In the genomic region with DNA sequence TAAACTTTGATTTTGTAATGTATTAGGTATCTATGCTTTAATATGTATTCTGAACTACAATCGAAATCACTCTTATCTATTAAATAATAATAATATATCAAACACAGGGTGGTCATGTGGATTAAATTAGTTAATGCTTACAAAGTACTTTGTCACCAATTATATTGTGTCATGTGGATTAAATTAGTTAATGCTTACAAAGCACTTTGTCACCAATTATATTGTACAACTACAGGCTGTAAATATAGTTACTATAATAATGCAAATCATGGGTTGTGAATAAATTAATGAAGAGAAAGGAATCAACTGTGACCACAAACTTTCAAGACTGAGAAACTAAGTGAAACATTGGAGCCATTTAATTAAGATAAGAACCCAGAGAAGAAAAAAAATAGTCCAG, we compare ENCODE assay signal across 33 cellular contexts.
"Had no signal": no experiment of that assay in that cellular context is flagged by ENCODE, and none has a peak within 500 bp of the region (broad histone marks: within the 10 kb centered on the region; RNA-seq: fewer than 3 reads in every experiment).

No MANE protein-coding gene starts in this region.

- H3K9me3 Mint-ChIP-seq: nephron progenitor cell, neural crest cell, type B pancreatic cell had no signal

- H3K4me1 Mint-ChIP-seq: naive thymus-derived CD8-positive, alpha-beta T cell; neural crest cell; stimulated activated memory B cell treated with anti-CD40 and anti-IgM and Interleukin-4, amounts not matched to agents 10 μg/mL and 1 μg/mL and 100 μg/mL, for 72 hours; stimulated activated naive CD8-positive, alpha-beta T cell treated with anti-CD3 and anti-CD28 coated beads, Interleukin-15, amount 100 ng/mL, for 72 hours had no signal

- H2AFZ ChIP-seq: parathyroid adenoma had no signal

- ATAC-seq: naive thymus-derived CD8-positive, alpha-beta T cell; natural killer cell treated with Interleukin-12 subunit alpha and Interleukin-12 subunit beta and Interleukin-15 and Interleukin-18, amount 100 ng/mL, for 72 hours; psoas muscle; right cardiac atrium; sciatic nerve; stimulated activated memory B cell treated with anti-CD40 and anti-IgM and Interleukin-4, amounts not matched to agents 10 μg/mL and 1 μg/mL and 100 μg/mL, for 72 hours; stimulated activated naive CD8-positive, alpha-beta T cell treated with anti-CD3 and anti-CD28 coated beads, Interleukin-15, amount 100 ng/mL, for 72 hours; stimulated activated naive CD8-positive, alpha-beta T cell treated with anti-CD3 and anti-CD28 coated beads, Interleukin-15, Interleukin-2, amounts not matched to agents 100 U/mL and 50 U/mL, for 24 hours; upper lobe of right lung had no signal

- H3K4me1 ChIP-seq: parathyroid adenoma, psoas muscle, spleen, suprapubic skin, testis, tibial artery, transverse colon, upper lobe of right lung, uterus had no signal

- H3K9ac ChIP-seq: parathyroid adenoma had no signal

- H3K27me3 Mint-ChIP-seq: naive thymus-derived CD8-positive, alpha-beta T cell; natural killer cell treated with Interleukin-12 subunit alpha and Interleukin-12 subunit beta and Interleukin-15 and Interleukin-18, amount 100 ng/mL, for 72 hours; progenitor cell of endocrine pancreas; stimulated activated memory B cell treated with anti-CD40 and anti-IgM and Interleukin-4, amounts not matched to agents 10 μg/mL and 1 μg/mL and 100 μg/mL, for 72 hours; stimulated activated naive CD8-positive, alpha-beta T cell treated with anti-CD3 and anti-CD28 coated beads, Interleukin-15, amount 100 ng/mL, for 72 hours; type B pancreatic cell had no signal

- DNase-seq: naive thymus-derived CD8-positive, alpha-beta T cell; nephron progenitor cell; nucleus accumbens; ovary; posterior cingulate gyrus; psoas muscle; right cardiac atrium; spleen; stimulated activated CD4-positive, alpha-beta T cell treated with anti-CD3 and anti-CD28 coated beads, Interleukin-12 subunit alpha, Interleukin-12 subunit beta, amount 100 ng/mL, for 4 hours; stimulated activated CD4-positive, alpha-beta T cell treated with anti-CD3 and anti-CD28 coated beads, Interleukin-1b, Interleukin-23, amount 100 ng/mL, for 48 hours; stimulated activated CD4-positive, alpha-beta T cell treated with anti-CD3 and anti-CD28 coated beads, Interleukin-4, amount 100 ng/mL, for 1 hour; stimulated activated CD4-positive, alpha-beta T cell treated with anti-CD3 and anti-CD28 coated beads, Interleukin-4, amount 100 ng/mL, for 4 hours; stimulated activated CD8-positive, alpha-beta memory T cell treated with anti-CD3 and anti-CD28 coated beads, Interleukin-4, amount 100 ng/mL, for 48 hours; stimulated activated naive CD4-positive, alpha-beta T cell; stimulated activated naive CD8-positive, alpha-beta T cell treated with anti-CD3 and anti-CD28 coated beads, Interleukin-15, amount 100 ng/mL, for 72 hours; stimulated activated naive CD8-positive, alpha-beta T cell treated with anti-CD3 and anti-CD28 coated beads, Interleukin-15, Interleukin-2, amounts not matched to agents 100 U/mL and 50 U/mL, for 24 hours; substantia nigra; testis; tibial artery; transverse colon; upper lobe of right lung; uterus had no signal

- H3K36me3 Mint-ChIP-seq: naive thymus-derived CD8-positive, alpha-beta T cell; stimulated activated memory B cell treated with anti-CD40 and anti-IgM and Interleukin-4, amounts not matched to agents 10 μg/mL and 1 μg/mL and 100 μg/mL, for 72 hours; type B pancreatic cell had no signal

- H3K4me3 ChIP-seq: ovary, psoas muscle, skin epidermis, smooth muscle cell, spleen, suprapubic skin, testis, tibial artery, transverse colon, upper lobe of right lung, uterus had no signal

- H3K4me2 ChIP-seq: smooth muscle cell had no signal

- H3K9me3 ChIP-seq: neutrophil, ovary, psoas muscle, suprapubic skin, testis, tibial artery, transverse colon, upper lobe of right lung, uterus had no signal

- H3K4me3 Mint-ChIP-seq: naive thymus-derived CD8-positive, alpha-beta T cell; natural killer cell treated with Interleukin-12 subunit alpha and Interleukin-12 subunit beta and Interleukin-15 and Interleukin-18, amount 100 ng/mL, for 72 hours; nephron progenitor cell; neural crest cell; stimulated activated memory B cell treated with anti-CD40 and anti-IgM and Interleukin-4, amounts not matched to agents 10 μg/mL and 1 μg/mL and 100 μg/mL, for 72 hours; stimulated activated naive CD8-positive, alpha-beta T cell treated with anti-CD3 and anti-CD28 coated beads, Interleukin-15, amount 100 ng/mL, for 72 hours; type B pancreatic cell had no signal

- H3K27ac ChIP-seq: neutrophil, ovary, parathyroid adenoma, psoas muscle, skin epidermis, spleen, suprapubic skin, testis, tibial artery, transverse colon, upper lobe of right lung, uterus had no signal

- H3K79me2 ChIP-seq: parathyroid adenoma had no signal

- H3K27ac Mint-ChIP-seq: naive thymus-derived CD8-positive, alpha-beta T cell; natural killer cell treated with Interleukin-12 subunit alpha and Interleukin-12 subunit beta and Interleukin-15 and Interleukin-18, amount 100 ng/mL, for 72 hours; nephron progenitor cell; progenitor cell of endocrine pancreas; stimulated activated memory B cell treated with anti-CD40 and anti-IgM and Interleukin-4, amounts not matched to agents 10 μg/mL and 1 μg/mL and 100 μg/mL, for 72 hours; stimulated activated naive CD8-positive, alpha-beta T cell treated with anti-CD3 and anti-CD28 coated beads, Interleukin-15, amount 100 ng/mL, for 72 hours; type B pancreatic cell had no signal

- H3K27me3 ChIP-seq: neutrophil, spleen, suprapubic skin, testis, tibial artery, transverse colon, upper lobe of right lung, uterus had no signal

- H3K36me3 ChIP-seq: neutrophil, ovary, spleen, suprapubic skin, tibial artery, transverse colon, upper lobe of right lung, uterus had no signal
